ENCODE assay signal across 9 cellular contexts in genomic region chr10:79505328-79505727, GRCh38. TPM values are rescaled to one million over a fixed set of nuclear protein-coding genes. Genes with fewer than 3 reads are reported as not detected.
"Had no signal": no experiment of that assay in that cellular context is flagged by ENCODE, and none has a peak within 500 bp of the region (broad histone marks: within the 10 kb centered on the region; RNA-seq: fewer than 3 reads in every experiment).

No MANE protein-coding gene starts in this region.

RNA-seq across cellular contexts. Expression of gene SFTPA2, which starts 54.9 kb away (rescaled TPM):
- total RNA-seq: activated B cell treated with CpG ODN at 0.5 μM for 24 hours; activated CD4-positive, alpha-beta memory T cell treated with anti-CD3 and anti-CD28 coated beads for 36 hours; activated CD4-positive, alpha-beta T cell treated with anti-CD3 and anti-CD28 coated beads, Interleukin-2, amount 10 ng/mL, durations not matched to agents 7 days and 5 days; activated CD8-positive, alpha-beta memory T cell treated with anti-CD3 and anti-CD28 coated beads for 36 hours; activated naive CD8-positive, alpha-beta T cell treated with anti-CD3 and anti-CD28 coated beads for 36 hours; activated T-cell treated with anti-CD3 and anti-CD28 coated beads, Interleukin-2, amount 50 U/mL, for 72 hours; activated T-helper 2 cell treated with anti-CD3 and anti-CD28 coated beads, Interferon-gamma antibody, Interleukin-2, Interleukin-4, amounts not matched to agents 10 μg/mL and 5 μg/mL and 100 μg/mL, durations not matched to agents 14 hours and 24 hours and 36 hours; NCI-H460 had no signal
- polyA plus RNA-seq: cardiac muscle cell had no signal
